ENCODE assay signal across 10 cellular contexts in genomic region chr6:37867756-37868446, GRCh38. TPM values are rescaled to one million over a fixed set of nuclear protein-coding genes. Genes with fewer than 3 reads are reported as not detected.
DNase-seq lines count a peak whose midpoint lies in the region; ATAC-seq and TF ChIP-seq lines count a peak whose summit lies in the region.
"Had no signal": no experiment of that assay in that cellular context is flagged by ENCODE, and none has a peak within 500 bp of the region (broad histone marks: within the 10 kb centered on the region; RNA-seq: fewer than 3 reads in every experiment).

No MANE protein-coding gene starts in this region.

- H3K9me3 ChIP-seq in ascending aorta, result no peaks in the 10 kb centered on the region

- POLR2A ChIA-PET in activated CD4-positive, alpha-beta T cell treated with anti-CD3 and anti-CD28 coated beads for 36 hours (lab: Charles Lee), result interaction anchor here (0.6 to 1.1 kb wide), 2 partner anchors 9 to 112 kb away, joined by 5 to 6 read pairs; no protein-coding TSS in a partner anchor

- TF ChIP-seq CTCF in progenitor cell of endocrine pancreas (IDR thresholded peaks at IDR 0.05; ENCODE audit: unreplicated experiment) (no peak), ascending aorta (IDR thresholded peaks at IDR 0.05) (no peak)

- no peak overlapping the region for H3K4me3 Mint-ChIP-seq in activated CD4-positive, alpha-beta T cell treated with anti-CD3 and anti-CD28 coated beads for 36 hours
- no peak overlapping the region for H3K4me3 Mint-ChIP-seq in progenitor cell of endocrine pancreas (ENCODE audit: low read depth)

- peaks cover 30% of the 10 kb centered on the region for H3K36me3 Mint-ChIP-seq in activated CD4-positive, alpha-beta T cell treated with anti-CD3 and anti-CD28 coated beads for 36 hours (ENCODE audit: low read depth)
- H3K36me3 Mint-ChIP-seq in progenitor cell of endocrine pancreas (ENCODE audit: insufficient read depth), result peaks cover 7% of the 10 kb centered on the region

- DNase-seq in activated CD4-positive, alpha-beta T cell treated with anti-CD3 and anti-CD28 coated beads for 36 hours, result no peak
- no peak for DNase-seq in activated CD4-positive, alpha-beta T cell treated with anti-CD3 and anti-CD28 coated beads, Interleukin-2, amount 50 U/mL, for 48 hours
- DNase-seq in amniotic epithelial cell (ENCODE audit: low read depth) (peak; percentile 43), progenitor cell of endocrine pancreas (ENCODE audit: low spot score, unreplicated experiment) (no peak), ascending aorta (ENCODE audit: low spot score in 2 of 2) (no peak), NCI-H526 (lab: John Stamatoyannopoulos, UW) (no peak)
- no peak for DNase-seq in stimulated activated CD4-positive, alpha-beta T cell treated with anti-CD3 and anti-CD28 coated beads, Interleukin-4, amount 100 ng/mL, for 24 hours
- DNase-seq: left ventricle myocardium superior, psoas muscle had no signal

- no peaks in the 10 kb centered on the region for H3K27me3 Mint-ChIP-seq in activated CD4-positive, alpha-beta T cell treated with anti-CD3 and anti-CD28 coated beads for 36 hours
- H3K27me3 Mint-ChIP-seq in progenitor cell of endocrine pancreas, result no peaks in the 10 kb centered on the region

- H3K4me1 ChIP-seq in ascending aorta, result peaks cover 0 to 10% of the 10 kb centered on the region in 2 donors

- H3K4me1 Mint-ChIP-seq in activated CD4-positive, alpha-beta T cell treated with anti-CD3 and anti-CD28 coated beads for 36 hours, result peaks cover 69% of the 10 kb centered on the region
- H3K4me1 Mint-ChIP-seq in progenitor cell of endocrine pancreas (ENCODE audit: low read depth), result peaks cover 30% of the 10 kb centered on the region

- H3K27ac ChIP-seq in ascending aorta, result no peak overlapping the region
- H3K27ac ChIP-seq: psoas muscle had no signal

- H3K9me3 Mint-ChIP-seq in activated CD4-positive, alpha-beta T cell treated with anti-CD3 and anti-CD28 coated beads for 36 hours (ENCODE audit: low read depth), result peaks cover 5% of the 10 kb centered on the region
- H3K9me3 Mint-ChIP-seq in progenitor cell of endocrine pancreas (ENCODE audit: low read depth), result peaks cover 11% of the 10 kb centered on the region

- H3K36me3 ChIP-seq in ascending aorta, result no peaks in the 10 kb centered on the region

- ATAC-seq in activated CD4-positive, alpha-beta T cell treated with anti-CD3 and anti-CD28 coated beads for 36 hours, result peak; percentile 50
- ATAC-seq in HG03354 (IDR thresholded peaks at IDR 0.05; ENCODE audit: poor library complexity, severe bottlenecking, unreplicated experiment), result peak; percentile 69
- ATAC-seq: left ventricle myocardium superior had no signal

- H3K27me3 ChIP-seq in ascending aorta, result no peaks in the 10 kb centered on the region

- intact Hi-C loops in activated CD4-positive, alpha-beta T cell treated with anti-CD3 and anti-CD28 coated beads for 36 hours (cut with DNase I, micrococcal nuclease), result loop anchor here in 1 of 2 experiments (1.0 to 10.0 kb wide), 5 partner anchors 10 to 353 kb away; partner anchors contain the start of gene ZFAND3
- intact Hi-C loops in ascending aorta (cut with DNase I), result no loop called here

- no peak overlapping the region for H3K4me3 ChIP-seq in ascending aorta
- H3K4me3 ChIP-seq: psoas muscle had no signal

- CTCF ChIA-PET in activated CD4-positive, alpha-beta T cell treated with anti-CD3 and anti-CD28 coated beads for 36 hours (lab: Charles Lee), result interaction anchor here (0.7 to 2.2 kb wide), 4 partner anchors 9 to 416 kb away, joined by 3 to 11 read pairs (median 4); no protein-coding TSS in a partner anchor

- H3K27ac Mint-ChIP-seq in activated CD4-positive, alpha-beta T cell treated with anti-CD3 and anti-CD28 coated beads for 36 hours, result peak overlapping the region; percentile 64
- H3K27ac Mint-ChIP-seq in progenitor cell of endocrine pancreas, result peak overlapping the region; percentile 67

RNA-seq across cellular contexts. Expression of gene ZFAND3, which starts 48.4 kb away (rescaled TPM):
- 10 to 100 TPM; 34.5 to 47.8 TPM for total RNA-seq in activated CD4-positive, alpha-beta T cell treated with anti-CD3 and anti-CD28 coated beads for 36 hours
- total RNA-seq in progenitor cell of endocrine pancreas (92.7 and 102 TPM in 2 replicates), ascending aorta (32.7 TPM)
